Comparison of ENCODE assay signal across 12 cellular contexts in genomic region chr20:18728165-18728866, GRCh38.
DNase-seq lines count a peak whose midpoint lies in the region; ATAC-seq and FAIRE-seq lines count a peak whose summit lies in the region.
"Had no signal": no experiment of that assay in that cellular context is flagged by ENCODE, and none has a peak within 500 bp of the region (broad histone marks: within the 10 kb centered on the region; RNA-seq: fewer than 3 reads in every experiment).

No MANE protein-coding gene starts in this region.

- no peaks in the 10 kb centered on the region for H3K9me3 Mint-ChIP-seq in stimulated activated effector memory CD8-positive, alpha-beta T cell treated with anti-CD3 and anti-CD28 coated beads, Interleukin-12 subunit alpha, Interleukin-12 subunit beta, amount 100 ng/mL, for 72 hours
- no peaks in the 10 kb centered on the region for H3K9me3 Mint-ChIP-seq in activated naive CD4-positive, alpha-beta T cell treated with anti-CD3 and anti-CD28 coated beads for 36 hours

- peaks cover 32% of the 10 kb centered on the region for H3K4me1 Mint-ChIP-seq in stimulated activated effector memory CD8-positive, alpha-beta T cell treated with anti-CD3 and anti-CD28 coated beads, Interleukin-12 subunit alpha, Interleukin-12 subunit beta, amount 100 ng/mL, for 72 hours
- peaks cover 11% of the 10 kb centered on the region for H3K4me1 Mint-ChIP-seq in activated naive CD4-positive, alpha-beta T cell treated with anti-CD3 and anti-CD28 coated beads for 36 hours (ENCODE audit: low read depth)

- DNase-seq in DMS 273 (lab: John Stamatoyannopoulos, UW; ENCODE audit: unreplicated experiment) (peak; percentile 15), DMS 273 treated with DMSO at 0.1 percent for 48 hours (lab: John Stamatoyannopoulos, UW) (no peak), NK-92 (lab: John Stamatoyannopoulos, UW; ENCODE audit: unreplicated experiment) (no peak), urothelium cell line (ENCODE audit: low spot score) (no peak)
- DNase-seq in stimulated activated effector memory CD8-positive, alpha-beta T cell treated with anti-CD3 and anti-CD28 coated beads, Interleukin-12 subunit alpha, Interleukin-12 subunit beta, amount 100 ng/mL, for 72 hours (ENCODE audit: low spot score in 2 of 2): no peak
- DNase-seq in activated naive CD4-positive, alpha-beta T cell treated with anti-CD3 and anti-CD28 coated beads for 36 hours: no peak
- DNase-seq: psoas muscle had no signal

- no peak overlapping the region for H3K4me3 Mint-ChIP-seq in stimulated activated effector memory CD8-positive, alpha-beta T cell treated with anti-CD3 and anti-CD28 coated beads, Interleukin-12 subunit alpha, Interleukin-12 subunit beta, amount 100 ng/mL, for 72 hours
- H3K4me3 Mint-ChIP-seq in activated naive CD4-positive, alpha-beta T cell treated with anti-CD3 and anti-CD28 coated beads for 36 hours: no peak overlapping the region

- no peak for FAIRE-seq in urothelium cell line (lab: Jason Lieb, UNC)
- FAIRE-seq: endothelial cell of umbilical vein, G401.6, keratinocyte had no signal

- intact Hi-C loops in activated naive CD4-positive, alpha-beta T cell treated with anti-CD3 and anti-CD28 coated beads for 36 hours (cut with micrococcal nuclease): no loop called here

- peak; percentile 91 for ATAC-seq in HG02588 (IDR thresholded peaks at IDR 0.05; ENCODE audit: unreplicated experiment)
- peak; percentile 94 for ATAC-seq in HG03457 (IDR thresholded peaks at IDR 0.05; ENCODE audit: unreplicated experiment)
- peak; percentile 46 for ATAC-seq in stimulated activated effector memory CD8-positive, alpha-beta T cell treated with anti-CD3 and anti-CD28 coated beads, Interleukin-12 subunit alpha, Interleukin-12 subunit beta, amount 100 ng/mL, for 72 hours

- no peaks in the 10 kb centered on the region for H3K27me3 Mint-ChIP-seq in activated naive CD4-positive, alpha-beta T cell treated with anti-CD3 and anti-CD28 coated beads for 36 hours (ENCODE audit: low read depth)

- peaks cover 5% of the 10 kb centered on the region for H3K36me3 Mint-ChIP-seq in stimulated activated effector memory CD8-positive, alpha-beta T cell treated with anti-CD3 and anti-CD28 coated beads, Interleukin-12 subunit alpha, Interleukin-12 subunit beta, amount 100 ng/mL, for 72 hours
- no peaks in the 10 kb centered on the region for H3K36me3 Mint-ChIP-seq in activated naive CD4-positive, alpha-beta T cell treated with anti-CD3 and anti-CD28 coated beads for 36 hours (ENCODE audit: low read depth)

- no peak overlapping the region for H3K27ac Mint-ChIP-seq in stimulated activated effector memory CD8-positive, alpha-beta T cell treated with anti-CD3 and anti-CD28 coated beads, Interleukin-12 subunit alpha, Interleukin-12 subunit beta, amount 100 ng/mL, for 72 hours
- no peak overlapping the region for H3K27ac Mint-ChIP-seq in activated naive CD4-positive, alpha-beta T cell treated with anti-CD3 and anti-CD28 coated beads for 36 hours

- CTCF ChIA-PET in activated naive CD4-positive, alpha-beta T cell treated with anti-CD3 and anti-CD28 coated beads for 36 hours (lab: Charles Lee): no interaction called here
